In the genomic region with DNA sequence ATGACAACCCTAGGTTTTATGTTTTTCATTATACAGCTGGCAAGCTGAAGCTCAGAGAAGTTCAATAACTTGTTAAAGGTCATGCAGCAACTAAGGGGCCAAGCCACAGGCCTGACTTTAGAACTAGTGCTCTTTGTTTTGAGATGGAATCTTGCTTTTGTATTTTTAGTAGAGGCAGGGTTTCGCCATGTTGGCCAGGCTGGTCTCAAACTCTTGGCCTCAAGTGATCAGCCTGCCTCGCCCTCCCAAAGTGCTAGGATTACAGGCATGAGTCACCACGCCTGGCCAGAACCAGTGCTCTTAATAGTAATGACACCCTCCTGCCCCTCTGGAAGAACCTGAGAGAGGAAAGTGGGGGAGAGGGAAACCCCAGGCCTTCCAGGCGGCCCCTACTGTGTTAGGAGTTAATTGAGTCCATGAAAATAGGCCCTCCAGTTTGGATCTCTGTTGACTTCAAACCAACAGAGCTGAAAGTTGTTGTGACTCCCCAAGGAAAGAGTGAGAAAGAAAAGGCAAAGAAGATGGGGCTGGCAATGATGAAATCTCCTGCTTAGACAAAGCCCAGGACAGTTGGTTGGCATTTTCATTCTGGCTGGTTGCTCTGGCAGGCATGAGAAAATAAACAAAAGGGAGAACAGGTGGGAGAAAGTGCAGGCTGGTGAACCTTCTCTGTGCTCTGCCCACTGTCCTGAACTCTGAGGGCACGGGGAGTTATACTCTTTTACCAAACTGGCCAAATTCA, we compare ENCODE assay signal across 1 cellular context.
TF ChIP-seq lines count a peak whose summit lies in the region.

No MANE protein-coding gene starts in this region.

TF ChIP-seq in H1, 55 proteins besides CTCF, POLR2A, EP300 and RAD21:
- no peak for TF ChIP-seq ZNF274 (IDR thresholded peaks at IDR 0.05; ENCODE audit: borderline replicate concordance, extremely low read depth, low read length)
- TF ChIP-seq EGR1 (IDR thresholded peaks at IDR 0.05; ENCODE audit: borderline replicate concordance, low read depth, low read length), result no peak
- TF ChIP-seq, protein P1, sequence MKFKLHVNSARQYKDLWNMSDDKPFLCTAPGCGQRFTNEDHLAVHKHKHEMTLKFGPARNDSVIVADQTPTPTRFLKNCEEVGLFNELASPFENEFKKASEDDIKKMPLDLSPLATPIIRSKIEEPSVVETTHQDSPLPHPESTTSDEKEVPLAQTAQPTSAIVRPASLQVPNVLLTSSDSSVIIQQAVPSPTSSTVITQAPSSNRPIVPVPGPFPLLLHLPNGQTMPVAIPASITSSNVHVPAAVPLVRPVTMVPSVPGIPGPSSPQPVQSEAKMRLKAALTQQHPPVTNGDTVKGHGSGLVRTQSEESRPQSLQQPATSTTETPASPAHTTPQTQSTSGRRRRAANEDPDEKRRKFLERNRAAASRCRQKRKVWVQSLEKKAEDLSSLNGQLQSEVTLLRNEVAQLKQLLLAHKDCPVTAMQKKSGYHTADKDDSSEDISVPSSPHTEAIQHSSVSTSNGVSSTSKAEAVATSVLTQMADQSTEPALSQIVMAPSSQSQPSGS (IDR thresholded peaks at IDR 0.05; ENCODE audit: low read length), result no peak
- no peak for TF ChIP-seq TBP (IDR thresholded peaks at IDR 0.05; ENCODE audit: low read depth, low read length)
- TF ChIP-seq SIN3A (conservative IDR thresholded peaks at IDR 0.05 in 1 of 2, IDR thresholded peaks at IDR 0.05 in 1 of 2; ENCODE audit: low read depth in 1 of 2, low read length in 2 of 2), result no peak
- TF ChIP-seq KDM4A (IDR thresholded peaks at IDR 0.05; ENCODE audit: low read depth, low read length, severe bottlenecking), result no peak
